Comparison of ENCODE assay signal across 8 cellular contexts in the genomic region with DNA sequence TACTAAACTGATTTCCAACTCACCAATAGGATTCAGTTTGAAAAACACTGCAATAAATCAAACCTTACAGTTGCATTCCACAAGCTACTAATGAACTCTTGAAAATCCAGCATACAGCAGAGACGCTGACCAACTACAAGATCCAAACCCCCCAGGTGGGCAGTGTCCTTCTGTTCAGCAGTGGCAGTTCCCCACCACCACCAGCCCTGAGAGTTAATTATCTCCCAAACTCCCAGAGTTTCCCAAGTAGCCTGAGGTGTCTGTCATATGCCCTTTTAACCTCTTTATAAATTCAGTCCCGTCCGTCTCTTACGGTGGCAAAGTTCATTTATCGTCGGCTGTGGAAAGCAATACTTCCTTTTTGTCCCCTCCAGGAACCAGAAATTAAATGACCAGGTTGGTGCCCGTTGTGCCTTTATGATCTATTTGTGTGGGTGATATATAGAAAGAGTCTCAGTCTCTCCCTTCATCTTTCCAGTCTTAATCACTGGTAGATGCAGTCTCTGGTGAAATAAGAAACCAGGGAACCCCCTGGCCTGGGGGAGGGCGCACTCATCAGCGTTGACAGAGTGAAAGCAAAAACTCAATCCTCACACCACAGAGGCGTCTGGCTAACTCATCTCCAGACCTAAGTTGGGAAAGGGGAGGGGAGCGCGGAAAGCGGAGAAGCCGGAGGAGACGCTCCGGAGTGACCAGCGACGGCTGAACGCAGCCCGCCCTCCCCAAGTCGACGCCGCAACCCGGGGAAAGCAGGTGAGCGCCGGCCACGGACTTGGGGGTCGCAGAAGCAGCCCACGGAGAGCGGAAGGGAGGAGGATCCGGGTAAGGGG. TPM values are rescaled to one million over a fixed set of nuclear protein-coding genes. Genes with fewer than 3 reads are reported as not detected.
DNase-seq lines count a peak whose midpoint lies in the region; ATAC-seq and TF ChIP-seq lines count a peak whose summit lies in the region.

No MANE protein-coding gene starts in this region.

- POLR2A ChIA-PET in A673 (lab: Charles Lee; ENCODE audit: low non-redundant PET) (no interaction called here), RWPE1 (lab: Yijun Ruan, JAX; ENCODE audit: low non-redundant PET) (no interaction called here)

- DNase-seq in A673 (ENCODE audit: low spot score) (peak; percentile 55), RWPE1 (ENCODE audit: low spot score) (peak; percentile 74), ovary (peak in 3 of 5 donors; percentile 40 to 73 (median 54)), thyroid gland (peak; percentile 50)
- DNase-seq in activated naive CD4-positive, alpha-beta T cell (lab: John Stamatoyannopoulos, UW), result peak; percentile 8 to 58 (median 33)

- no peaks in the 10 kb centered on the region for H3K36me3 ChIP-seq in A673 (ENCODE audit: insufficient read depth, low read length, poor library complexity, severe bottlenecking)
- no peaks in the 10 kb centered on the region for H3K36me3 ChIP-seq in gastroesophageal sphincter
- H3K36me3 ChIP-seq in ovary, result no peaks in the 10 kb centered on the region
- no peaks in the 10 kb centered on the region for H3K36me3 ChIP-seq in thyroid gland

- peak overlapping the region; percentile 83 for H3K4me3 ChIP-seq in A673 (ENCODE audit: low read depth, low read length, poor library complexity, severe bottlenecking)
- H3K4me3 ChIP-seq in gastroesophageal sphincter, result peak overlapping the region; percentile 86 to 90
- H3K4me3 ChIP-seq in ovary, result peak overlapping the region; percentile 84
- peak overlapping the region; percentile 20 to 96 (median 44) for H3K4me3 ChIP-seq in thyroid gland (replicated peaks in 1 of 3)

- TF ChIP-seq POLR2A in gastroesophageal sphincter (IDR thresholded peaks at IDR 0.05) (no peak), ovary (IDR thresholded peaks at IDR 0.05) (no peak), thyroid gland (IDR thresholded peaks at IDR 0.05) (no peak)

- TF ChIP-seq CTCF in A673 (conservative IDR thresholded peaks at IDR 0.05; ENCODE audit: low read depth, low read length) (no peak), RWPE1 (conservative IDR thresholded peaks at IDR 0.05; ENCODE audit: low read depth) (no peak), gastroesophageal sphincter (IDR thresholded peaks at IDR 0.05) (no peak), ovary (IDR thresholded peaks at IDR 0.05) (no peak), thyroid gland (IDR thresholded peaks at IDR 0.05) (no peak)

- intact Hi-C loops in A673 (cut with micrococcal nuclease; ENCODE audit: unreplicated experiment), result no loop called here
- intact Hi-C loops in ovary (cut with DNase I), result no loop called here
- intact Hi-C loops in thyroid gland (cut with DNase I), result no loop called here

- peak; percentile 41 for ATAC-seq in GM18520 (IDR thresholded peaks at IDR 0.05; ENCODE audit: unreplicated experiment)
- peak; percentile 48 for ATAC-seq in HG03135 (IDR thresholded peaks at IDR 0.05; ENCODE audit: unreplicated experiment)
- ATAC-seq in gastroesophageal sphincter, result peak; percentile 55

- H3K4me1 ChIP-seq in A673 (ENCODE audit: insufficient read depth, low read length, poor library complexity, severe bottlenecking), result peaks cover 35% of the 10 kb centered on the region
- H3K4me1 ChIP-seq in gastroesophageal sphincter, result peaks cover 0 to 64% (median 36%) of the 10 kb centered on the region in 3 donors
- H3K4me1 ChIP-seq in ovary (ENCODE audit: insufficient read depth), result peaks cover 6% of the 10 kb centered on the region
- peaks cover 48 to 53% of the 10 kb centered on the region in 2 donors for H3K4me1 ChIP-seq in thyroid gland

- TF ChIP-seq EP300 in gastroesophageal sphincter (IDR thresholded peaks at IDR 0.05) (no peak), ovary (IDR thresholded peaks at IDR 0.05) (no peak)

- CTCF ChIA-PET in A673 (lab: Charles Lee) (interaction anchor here (0.6 kb wide), 1 partner anchor 94 kb away, joined by 3 read pairs; no protein-coding TSS in a partner anchor), RWPE1 (lab: Yijun Ruan, JAX) (no interaction called here)

- no TSS peak for BruUV-seq in A673 (replicated peaks; lab: Mats Ljungman, UMichigan)

- H3K27ac ChIP-seq in A673 (ENCODE audit: low read depth, low read length, poor library complexity, severe bottlenecking), result peak overlapping the region; percentile 92
- peak overlapping the region; percentile 89 for H3K27ac ChIP-seq in RWPE1
- peak overlapping the region; percentile 87 to 93 (median 90) for H3K27ac ChIP-seq in gastroesophageal sphincter
- peak overlapping the region; percentile 58 to 71 for H3K27ac ChIP-seq in ovary
- H3K27ac ChIP-seq in thyroid gland, result peak overlapping the region; percentile 58 to 90 (median 86)

- no peaks in the 10 kb centered on the region for H3K9me3 ChIP-seq in A673 (ENCODE audit: low read depth, low read length, poor library complexity, severe bottlenecking)
- no peaks in the 10 kb centered on the region for H3K9me3 ChIP-seq in gastroesophageal sphincter
- no peaks in the 10 kb centered on the region for H3K9me3 ChIP-seq in ovary
- H3K9me3 ChIP-seq in thyroid gland, result no peaks in the 10 kb centered on the region

- 1 to 2% methylated on average over 7 to 20 of the region's 31 CpGs for WGBS in gastroesophageal sphincter (ENCODE audit: low coverage in 1 of 2), 2 donors
- 1 to 2% (median 2%) methylated on average over 31 of the region's 31 CpGs for WGBS in ovary, 3 donors
- 2 to 8% methylated on average over 8 to 29 of the region's 31 CpGs for WGBS in thyroid gland, 2 donors

- H3K27me3 ChIP-seq in A673 (replicated peaks; ENCODE audit: insufficient read depth, low read depth, low read length, poor library complexity) (no peaks in the 10 kb centered on the region), gastroesophageal sphincter (no peaks in the 10 kb centered on the region), ovary (no peaks in the 10 kb centered on the region), thyroid gland (no peaks in the 10 kb centered on the region)

RNA-seq across cellular contexts. Expression of a gene that starts 0.7 kb away (rescaled TPM):
- 78.8 and 80.4 TPM in 2 replicates for total RNA-seq in A673 (2021)
- 10 to 100 TPM; 31.6 to 40.5 (median 35.8) TPM for total RNA-seq in gastroesophageal sphincter
- total RNA-seq in ovary, result 10 to 100 TPM; 21.5 to 35.9 (median 24.9) TPM
- polyA plus RNA-seq in ovary, result 10 to 100 TPM; 20.8 to 23.3 TPM
- 10 to 100 TPM; 26.5 to 80.5 (median 31.1) TPM for total RNA-seq in thyroid gland

RNA-seq across cellular contexts. Expression of a gene that starts 0.8 kb away (rescaled TPM):
- total RNA-seq in A673 (2021), result 32.0 and 34.2 TPM in 2 replicates
- 10 to 100 TPM; 11.3 to 32.0 (median 23.9) TPM for total RNA-seq in gastroesophageal sphincter
- total RNA-seq in ovary, result 10 to 100 TPM in 6 of 7 donors, 1 to 10 TPM in 1; 7.5 to 20.6 (median 16.5) TPM
- 10 to 100 TPM; 11.7 to 25.7 TPM for polyA plus RNA-seq in ovary
- total RNA-seq in thyroid gland, result 10 to 100 TPM; 21.6 to 41.7 (median 29.3) TPM

RNA-seq across cellular contexts. Expression of a gene that starts 32.1 kb away (rescaled TPM):
- total RNA-seq in A673 (2021), result not detected in 2 replicates
- total RNA-seq in gastroesophageal sphincter, result under 1 TPM in 3 of 4 donors, not detected in 1; 0.19 to 0.45 (median 0.27) TPM
- under 1 TPM in 3 of 7 donors, not detected in 4; 0.18 to 0.22 (median 0.20) TPM for total RNA-seq in ovary
- under 1 TPM; 0.17 to 0.38 TPM for polyA plus RNA-seq in ovary
- 1 to 10 TPM in 1 of 4 donors, under 1 TPM in 1, not detected in 2; 0.22 to 1.7 TPM for total RNA-seq in thyroid gland

Comparison
In these comparisons a context has a peak if more than half of its experiments do, and no peak if none do; other contexts are left out.
1. Peak in every context shown above with its lines: DNase-seq, ATAC-seq, H3K4me3 ChIP-seq and H3K27ac ChIP-seq.